8 cellular contexts compared by ENCODE assay signal in genomic region chr6:143842902-143843688, GRCh38. TPM values are rescaled to one million over a fixed set of nuclear protein-coding genes. Genes with fewer than 3 reads are reported as not detected.
A peak's percentile ranks its signal among the peaks of the same experiment; 100 is the strongest.
DNase-seq lines count a peak whose midpoint lies in the region; ATAC-seq and TF ChIP-seq lines count a peak whose summit lies in the region.

Gene LTV1 (plus strand): TSS chr6:143843338. CDS start chr6:143843478, 140 bp downstream.

- H3K27me3 Mint-ChIP-seq in HFFc6 (ENCODE audit: insufficient read depth), result peaks cover 4% of the 10 kb centered on the region
- H3K27me3 Mint-ChIP-seq in activated naive CD4-positive, alpha-beta T cell treated with anti-CD3 and anti-CD28 coated beads, Interleukin-2, amount 10 ng/mL, durations not matched to agents 7 days and 5 days, result no peaks in the 10 kb centered on the region

- peaks cover 17% of the 10 kb centered on the region for H3K4me1 Mint-ChIP-seq in HFFc6 (ENCODE audit: low read depth)
- peaks cover 27% of the 10 kb centered on the region for H3K4me1 Mint-ChIP-seq in activated naive CD4-positive, alpha-beta T cell treated with anti-CD3 and anti-CD28 coated beads, Interleukin-2, amount 10 ng/mL, durations not matched to agents 7 days and 5 days

- peaks cover 35% of the 10 kb centered on the region for H3K36me3 ChIP-seq in SK-N-MC (ENCODE audit: insufficient read depth, low read length)
- peaks cover 5 to 37% of the 10 kb centered on the region in 2 donors for H3K36me3 ChIP-seq in gastroesophageal sphincter
- peaks cover 18% of the 10 kb centered on the region for H3K36me3 ChIP-seq in neutrophil

- TF ChIP-seq CTCF in HFFc6 (IDR thresholded peaks at IDR 0.05), result peak; percentile 42; the same call in 1 of the 2 replicates
- no peak for TF ChIP-seq CTCF in NB4 (IDR thresholded peaks at IDR 0.05; ENCODE audit: low read depth, low read length)
- TF ChIP-seq CTCF in gastroesophageal sphincter (IDR thresholded peaks at IDR 0.05), result no peak
- peak; percentile 34 for TF ChIP-seq CTCF in neutrophil (IDR thresholded peaks at IDR 0.05)

- peaks cover 34% of the 10 kb centered on the region for H3K36me3 Mint-ChIP-seq in HFFc6 (ENCODE audit: low read depth)
- H3K36me3 Mint-ChIP-seq in activated naive CD4-positive, alpha-beta T cell treated with anti-CD3 and anti-CD28 coated beads, Interleukin-2, amount 10 ng/mL, durations not matched to agents 7 days and 5 days, result peaks cover 30% of the 10 kb centered on the region

- H3K9ac ChIP-seq in SK-N-MC (ENCODE audit: insufficient read length), result peak within 1 kb of the TSS; percentile 97

- H3K27ac Mint-ChIP-seq in HFFc6, result peak within 1 kb of the TSS; percentile 98
- peak within 1 kb of the TSS; percentile 94 for H3K27ac Mint-ChIP-seq in activated naive CD4-positive, alpha-beta T cell treated with anti-CD3 and anti-CD28 coated beads, Interleukin-2, amount 10 ng/mL, durations not matched to agents 7 days and 5 days

- TF ChIP-seq POLR2A in NB4 (IDR thresholded peaks at IDR 0.05; ENCODE audit: extremely low read depth, insufficient read length) (peak; percentile 77), gastroesophageal sphincter (IDR thresholded peaks at IDR 0.05) (peak; percentile 55 to 58)

- H3K9me3 Mint-ChIP-seq in HFFc6, result no peaks in the 10 kb centered on the region
- no peaks in the 10 kb centered on the region for H3K9me3 Mint-ChIP-seq in activated naive CD4-positive, alpha-beta T cell treated with anti-CD3 and anti-CD28 coated beads, Interleukin-2, amount 10 ng/mL, durations not matched to agents 7 days and 5 days

- peaks cover 0 to 33% (median 3%) of the 10 kb centered on the region in 3 donors for H3K4me1 ChIP-seq in gastroesophageal sphincter
- peaks cover 17% of the 10 kb centered on the region in 2 experiments for H3K4me1 ChIP-seq in neutrophil (ENCODE audit: control insufficient read depth in 1 of 2, insufficient read depth in 1 of 2, low read depth in 1 of 2, low read length in 1 of 2)

- peak; percentile 71 for DNase-seq in GM04503 (ENCODE audit: low read depth)
- DNase-seq in HFFc6, result peak; percentile 95
- peak; percentile 98 for DNase-seq in NB4 (ENCODE audit: low read depth)
- DNase-seq in SK-N-MC (ENCODE audit: low read depth, low spot score), result peak; percentile 61
- peak; percentile 95 for DNase-seq in activated naive CD4-positive, alpha-beta T cell treated with anti-CD3 and anti-CD28 coated beads, Interleukin-2, amount 10 ng/mL, durations not matched to agents 7 days and 5 days
- DNase-seq in substantia nigra (lab: John Stamatoyannopoulos, UW), result peak; percentile 65 to 98 (median 94)

- H3K27me3 ChIP-seq in gastroesophageal sphincter (no peaks in the 10 kb centered on the region), neutrophil (no peaks in the 10 kb centered on the region)

- H3K4me3 ChIP-seq in NB4 (ENCODE audit: low read depth, low read length), result peak within 1 kb of the TSS; percentile 86
- H3K4me3 ChIP-seq in SK-N-MC, result peak within 1 kb of the TSS; percentile 89
- H3K4me3 ChIP-seq in gastroesophageal sphincter, result peak within 1 kb of the TSS; percentile 40 to 75
- H3K4me3 ChIP-seq in neutrophil (ENCODE audit: low read depth in 1 of 2, low read length in 1 of 2), result peak within 1 kb of the TSS; percentile 89 to 92

- no CpG with 5 or more reads among the region's 64 CpGs for WGBS in gastroesophageal sphincter (ENCODE audit: low coverage in 1 of 2), 2 donors

- no peak for TF ChIP-seq EP300 in gastroesophageal sphincter (IDR thresholded peaks at IDR 0.05)

- H3K27ac ChIP-seq in SK-N-MC, result peak within 1 kb of the TSS; percentile 88
- H3K27ac ChIP-seq in gastroesophageal sphincter, result peak within 1 kb of the TSS; percentile 92 to 98 (median 94)
- peak within 1 kb of the TSS; percentile 81 for H3K27ac ChIP-seq in neutrophil
- peak within 1 kb of the TSS; percentile 93 for H3K27ac ChIP-seq in substantia nigra (ENCODE audit: low read depth, low read length, poor library complexity, severe bottlenecking)

- H3K9me3 ChIP-seq in SK-N-MC (ENCODE audit: low read depth, low read length) (no peaks in the 10 kb centered on the region), gastroesophageal sphincter (no peaks in the 10 kb centered on the region), neutrophil (no peaks in the 10 kb centered on the region)

- ATAC-seq in gastroesophageal sphincter, result peak; percentile 100

- CTCF ChIA-PET in activated naive CD4-positive, alpha-beta T cell treated with anti-CD3 and anti-CD28 coated beads, Interleukin-2, amount 10 ng/mL, durations not matched to agents 7 days and 5 days (lab: Charles Lee), result interaction anchor here (0.8 to 4.1 kb wide), 5 partner anchors 97 to 330 kb away, joined by 3 to 16 read pairs (median 3); no protein-coding TSS in a partner anchor

- peak within 1 kb of the TSS; percentile 98 for H3K4me3 Mint-ChIP-seq in HFFc6
- peak within 1 kb of the TSS; percentile 89 for H3K4me3 Mint-ChIP-seq in activated naive CD4-positive, alpha-beta T cell treated with anti-CD3 and anti-CD28 coated beads, Interleukin-2, amount 10 ng/mL, durations not matched to agents 7 days and 5 days

RNA-seq across cellular contexts. Expression of gene LTV1, which starts in this region (rescaled TPM):
- total RNA-seq in HFFc6 (2021; fragmentation: NEBNext Ultra II Directional; extraction: Animal tissue kit (Norgen Biotek cat#: 25700)), result 10 to 100 TPM; 28.8 to 35.0 (median 33.6) TPM
- total RNA-seq in gastroesophageal sphincter, result 10 to 100 TPM; 15.3 to 20.5 (median 17.1) TPM

Comparison
In these comparisons a context has a peak if more than half of its experiments do, and no peak if none do; other contexts are left out.
1. Peak in every context shown above with its lines: DNase-seq, ATAC-seq, H3K4me3 ChIP-seq and H3K27ac ChIP-seq.
2. CTCF ChIP-seq: peak in HFFc6 (single experiment) and neutrophil (single experiment); none in NB4 (single experiment) and gastroesophageal sphincter (0 of 4).